Comparison of ENCODE assay signal across 1 cellular context in genomic region chr10:72340510-72340895, GRCh38.
TF ChIP-seq lines count a peak whose summit lies in the region.

No MANE protein-coding gene starts in this region.

TF ChIP-seq in K562, 482 proteins besides CTCF, POLR2A, EP300 and RAD21 (continued from another document and continues in another):
- no peak for TF ChIP-seq USF2 (CRISPR knock-in tag; IDR thresholded peaks at IDR 0.05)
- peak; percentile 26 for TF ChIP-seq POU5F1 (IDR thresholded peaks at IDR 0.05; ENCODE audit: borderline replicate concordance, low read depth, low read length, partially characterized antibody)
- TF ChIP-seq TEAD4 (IDR thresholded peaks at IDR 0.05; ENCODE audit: low read length): no peak
- TF ChIP-seq TEAD4 (CRISPR knock-in tag; IDR thresholded peaks at IDR 0.05; ENCODE audit: borderline replicate concordance): no peak
- no peak for TF ChIP-seq NRF1 (conservative IDR thresholded peaks at IDR 0.05 in 1 of 2, IDR thresholded peaks at IDR 0.05 in 1 of 2)
- TF ChIP-seq NR2C1 (IDR thresholded peaks at IDR 0.05): no peak
- TF ChIP-seq NR2C1 (tag; IDR thresholded peaks at IDR 0.05): no peak
- no peak for TF ChIP-seq PTTG1 (tag; IDR thresholded peaks at IDR 0.05; ENCODE audit: low read depth)
- TF ChIP-seq CREB3 (tag; conservative IDR thresholded peaks at IDR 0.05; ENCODE audit: low read depth): no peak
- no peak for TF ChIP-seq FOXO4 (CRISPR knock-in tag; IDR thresholded peaks at IDR 0.05)
- no peak for TF ChIP-seq PYGO2 (tag; IDR thresholded peaks at IDR 0.05)
- TF ChIP-seq MITF (IDR thresholded peaks at IDR 0.05): no peak
- no peak for TF ChIP-seq TOE1 (IDR thresholded peaks at IDR 0.05; ENCODE audit: borderline replicate concordance)
- no peak for TF ChIP-seq TOE1 (CRISPR knock-in tag; IDR thresholded peaks at IDR 0.05; ENCODE audit: borderline replicate concordance, low read depth)
- TF ChIP-seq TCF7L2 (IDR thresholded peaks at IDR 0.05; ENCODE audit: low read depth, low read length): no peak
- TF ChIP-seq ZNF444 (CRISPR knock-in tag; IDR thresholded peaks at IDR 0.05): no peak
- no peak for TF ChIP-seq ZNF217 (CRISPR knock-in tag; IDR thresholded peaks at IDR 0.05)
- TF ChIP-seq BHLHE40 (IDR thresholded peaks at IDR 0.05; ENCODE audit: low read length): peak; percentile 30; the same call in 1 of the 2 replicates
- peak; percentile 24; the same call in 1 of the 2 replicates for TF ChIP-seq ZFX (CRISPR knock-in tag; IDR thresholded peaks at IDR 0.05)
- no peak for TF ChIP-seq POLR2G (IDR thresholded peaks at IDR 0.05; ENCODE audit: low read depth, low read length)
- no peak for TF ChIP-seq FOS (IDR thresholded peaks at IDR 0.05; ENCODE audit: extremely low read depth, insufficient read length)
- TF ChIP-seq HDAC6 (IDR thresholded peaks at IDR 0.05; ENCODE audit: low read depth, low read length): no peak
- peak; percentile 2; the same call in 1 of the 2 replicates for TF ChIP-seq TRIM28 (IDR thresholded peaks at IDR 0.05)
- no peak for TF ChIP-seq ZBTB7A (IDR thresholded peaks at IDR 0.05; ENCODE audit: borderline replicate concordance, control insufficient read depth, low read depth, low read length)
- TF ChIP-seq ZNF347 (CRISPR knock-in tag; IDR thresholded peaks at IDR 0.05; ENCODE audit: low read depth): no peak
- no peak for TF ChIP-seq ZBTB34 (CRISPR knock-in tag; IDR thresholded peaks at IDR 0.05)
- TF ChIP-seq RNF2 (IDR thresholded peaks at IDR 0.05): no peak
- TF ChIP-seq XRCC3 (IDR thresholded peaks at IDR 0.05): no peak
- TF ChIP-seq HDAC3 (IDR thresholded peaks at IDR 0.05; ENCODE audit: borderline replicate concordance, partially characterized antibody): no peak
- TF ChIP-seq SMAD2 (IDR thresholded peaks at IDR 0.05; ENCODE audit: low read depth, low read length): no peak
- peak; percentile 67; the same call in 1 of the 2 replicates for TF ChIP-seq TFAP4 (CRISPR knock-in tag; IDR thresholded peaks at IDR 0.05; ENCODE audit: borderline replicate concordance)
- no peak for TF ChIP-seq PCBP1 (IDR thresholded peaks at IDR 0.05; ENCODE audit: low read depth, low read length, poor library complexity, severe bottlenecking)
- no peak for TF ChIP-seq ELK3 (CRISPR knock-in tag; IDR thresholded peaks at IDR 0.05)
- TF ChIP-seq SMC3 (conservative IDR thresholded peaks at IDR 0.05; ENCODE audit: insufficient read depth, low read depth, low read length): peak; percentile 93
- 0 out of 2 replicates have a peak, but pooled peaks have one; percentile 38 for TF ChIP-seq RREB1 (CRISPR knock-in tag; IDR thresholded peaks at IDR 0.05)
- TF ChIP-seq DEAF1 (CRISPR knock-in tag; IDR thresholded peaks at IDR 0.05): no peak
- no peak for TF ChIP-seq ZNF143 (CRISPR knock-in tag; IDR thresholded peaks at IDR 0.05)
- TF ChIP-seq L3MBTL2 (IDR thresholded peaks at IDR 0.05): peak; percentile 63; the same call in 1 of the 2 replicates
- no peak for TF ChIP-seq ETV5 (CRISPR knock-in tag; IDR thresholded peaks at IDR 0.05; ENCODE audit: low read depth)
- 0 out of 2 replicates have a peak, but pooled peaks have one; percentile 31 for TF ChIP-seq CXXC5 (CRISPR knock-in tag; IDR thresholded peaks at IDR 0.05)
- TF ChIP-seq HSF4 (CRISPR knock-in tag; IDR thresholded peaks at IDR 0.05; ENCODE audit: borderline replicate concordance): no peak
- no peak for TF ChIP-seq HOMEZ (CRISPR knock-in tag; IDR thresholded peaks at IDR 0.05)
- 0 out of 2 replicates have a peak, but pooled peaks have one; percentile 48 for TF ChIP-seq THAP12 (CRISPR knock-in tag; IDR thresholded peaks at IDR 0.05)
- no peak for TF ChIP-seq MXI1 (IDR thresholded peaks at IDR 0.05; ENCODE audit: low read depth, low read length)
- no peak for TF ChIP-seq GATAD2B (IDR thresholded peaks at IDR 0.05; ENCODE audit: borderline replicate concordance)
- no peak for TF ChIP-seq TCFL5 (CRISPR knock-in tag; conservative IDR thresholded peaks at IDR 0.05)
